8 cellular contexts compared by ENCODE assay signal in genomic region chr10:13382759-13383753, GRCh38. TPM values are rescaled to one million over a fixed set of nuclear protein-coding genes. Genes with fewer than 3 reads are reported as not detected.
DNase-seq lines count a peak whose midpoint lies in the region; ATAC-seq, FAIRE-seq and TF ChIP-seq lines count a peak whose summit lies in the region.

No MANE protein-coding gene starts in this region.

- H4K8ac ChIP-seq in trophoblast cell (ENCODE audit: low read depth, low read length), result no peak overlapping the region

- no peak for FAIRE-seq in urothelium cell line (lab: Jason Lieb, UNC)

- H2BK5ac ChIP-seq in trophoblast cell (ENCODE audit: low read depth, low read length, poor library complexity), result no peak overlapping the region

- H4K12ac ChIP-seq in trophoblast cell (ENCODE audit: low read depth, low read length), result no peak overlapping the region

- H3K27ac ChIP-seq in esophagus (ENCODE audit: low read depth in 2 of 2, low read length in 1 of 2), result peak overlapping the region; percentile 65 to 69
- no peak overlapping the region for H3K27ac ChIP-seq in trophoblast cell (ENCODE audit: low read depth, low read length)

- H3K4me1 Mint-ChIP-seq in natural killer cell, result peaks cover 10 to 11% of the 10 kb centered on the region in 2 donors
- peaks cover 4% of the 10 kb centered on the region for H3K4me1 Mint-ChIP-seq in osteocyte (ENCODE audit: unreplicated experiment)

- H3K9me3 ChIP-seq in esophagus (ENCODE audit: control insufficient read depth in 2 of 2, insufficient read depth in 1 of 2, low read depth in 1 of 2, low read length in 1 of 2) (no peaks in the 10 kb centered on the region), trophoblast cell (ENCODE audit: insufficient read depth, low read depth, low read length) (no peaks in the 10 kb centered on the region)

- H2AFZ ChIP-seq in trophoblast cell (ENCODE audit: insufficient read depth, low read length, poor library complexity), result no peak overlapping the region

- WGBS in esophagus, 2 donors, result 9 to 10% methylated on average over 39 of the region's 39 CpGs
- no CpG with 5 or more reads among the region's 39 CpGs for WGBS in trophoblast cell (ENCODE audit: extremely low coverage, insufficient coverage, insufficient read length)

- no peak overlapping the region for H3K4ac ChIP-seq in trophoblast cell (ENCODE audit: low read depth, low read length)

- ATAC-seq in natural killer cell, result no peak

- no peaks in the 10 kb centered on the region for H3K79me1 ChIP-seq in trophoblast cell (ENCODE audit: low read length)

- H3K36me3 Mint-ChIP-seq in natural killer cell (no peaks in the 10 kb centered on the region), osteocyte (ENCODE audit: unreplicated experiment) (peaks cover 1% of the 10 kb centered on the region)

- H3K4me3 Mint-ChIP-seq in natural killer cell, result no peak overlapping the region
- H3K4me3 Mint-ChIP-seq in osteocyte (ENCODE audit: unreplicated experiment), result no peak overlapping the region

- H3K4me2 ChIP-seq in trophoblast cell (ENCODE audit: low read length), result peak overlapping the region; percentile 63

- H2BK12ac ChIP-seq in trophoblast cell (ENCODE audit: low read length), result no peak overlapping the region

- H3K4me3 ChIP-seq in esophagus (ENCODE audit: low read depth in 1 of 2, low read length in 2 of 2) (peak overlapping the region; percentile 23 to 54), trophoblast cell (ENCODE audit: low read depth, low read length) (no peak overlapping the region)

- no peak overlapping the region for H3K9ac ChIP-seq in trophoblast cell (ENCODE audit: low read length)

- peaks cover 0 to 2% of the 10 kb centered on the region in 2 donors for H3K4me1 ChIP-seq in esophagus (ENCODE audit: control insufficient read depth in 2 of 2, insufficient read depth in 2 of 2, low read length in 1 of 2)
- peaks cover 6% of the 10 kb centered on the region in 2 experiments for H3K4me1 ChIP-seq in trophoblast cell (ENCODE audit: control insufficient read depth in 1 of 2, insufficient read depth in 2 of 2, low read length in 2 of 2)

- H3K27me3 ChIP-seq in esophagus (ENCODE audit: control insufficient read depth in 1 of 2, insufficient read depth in 2 of 2, low read length in 2 of 2) (peaks cover 0 to 3% of the 10 kb centered on the region in 2 donors), trophoblast cell (ENCODE audit: insufficient read depth, low read length) (no peaks in the 10 kb centered on the region)

- no peak overlapping the region for H3K14ac ChIP-seq in trophoblast cell (ENCODE audit: low read length)

- in situ Hi-C loops in G401 (cut with HindIII; ENCODE audit: low sequenced_read_pairs), result no loop called here

- peak; percentile 18 for DNase-seq in G401 (ENCODE audit: low spot score)
- DNase-seq in NCI-H748 (lab: John Stamatoyannopoulos, UW; ENCODE audit: unreplicated experiment), result peak; percentile 37
- peak; percentile 18 to 37 for DNase-seq in trophoblast cell
- no peak for DNase-seq in globus pallidus (ENCODE audit: low spot score)
- DNase-seq in urothelium cell line (ENCODE audit: low spot score), result no peak
- no peak for DNase-seq in natural killer cell
- DNase-seq in osteocyte (ENCODE audit: extremely low spot score, unreplicated experiment), result no peak

- H3K27ac Mint-ChIP-seq in natural killer cell, result no peak overlapping the region
- H3K27ac Mint-ChIP-seq in osteocyte (ENCODE audit: unreplicated experiment), result no peak overlapping the region

- TF ChIP-seq CTCF in natural killer cell (IDR thresholded peaks at IDR 0.05) (no peak), osteocyte (IDR thresholded peaks at IDR 0.05) (no peak)

- H3K27me3 Mint-ChIP-seq in natural killer cell (ENCODE audit: low read depth in 2 of 2), result peaks cover 23 to 26% of the 10 kb centered on the region in 2 donors
- H3K27me3 Mint-ChIP-seq in osteocyte (ENCODE audit: unreplicated experiment), result peaks cover 56% of the 10 kb centered on the region

- H3K9me3 Mint-ChIP-seq in natural killer cell (no peaks in the 10 kb centered on the region), osteocyte (ENCODE audit: unreplicated experiment) (no peaks in the 10 kb centered on the region)

- intact Hi-C loops in natural killer cell (cut with micrococcal nuclease), result no loop called here

- no peak overlapping the region for H3K23ac ChIP-seq in trophoblast cell (ENCODE audit: low read length)

- H3K18ac ChIP-seq in trophoblast cell (ENCODE audit: low read length), result no peak overlapping the region

- H3K36me3 ChIP-seq in esophagus (ENCODE audit: control insufficient read depth in 2 of 2, insufficient read depth in 2 of 2, low read length in 1 of 2), result no peaks in the 10 kb centered on the region
- H3K36me3 ChIP-seq in trophoblast cell (ENCODE audit: control insufficient read depth in 1 of 2, insufficient read depth in 2 of 2, low read length in 2 of 2), result no peaks in the 10 kb centered on the region

- no peak overlapping the region for H2BK120ac ChIP-seq in trophoblast cell (ENCODE audit: insufficient read depth, low read length, poor library complexity)

- H4K91ac ChIP-seq in trophoblast cell (ENCODE audit: low read depth, low read length), result no peak overlapping the region

- H3K79me2 ChIP-seq in trophoblast cell (ENCODE audit: control insufficient read depth, insufficient read depth, low read length, poor library complexity), result no peaks in the 10 kb centered on the region

- no peak overlapping the region for H2AK5ac ChIP-seq in trophoblast cell (ENCODE audit: low read length)

RNA-seq across cellular contexts. Expression of gene SEPHS1, which starts 35.0 kb away (rescaled TPM):
- 77.1 and 134 TPM in 2 replicates for total RNA-seq in G401 (2014; rRNA removed; shearing (Covaris generic))
- polyA plus RNA-seq in esophagus, result 10 to 100 TPM; 15.8 to 25.8 TPM
- 44.4 and 44.6 TPM in 2 replicates for polyA plus RNA-seq in trophoblast cell (2013)
- total RNA-seq in natural killer cell (10 to 100 TPM; 20.4 to 28.2 (median 23.4) TPM), osteocyte (67.5 and 72.1 TPM in 2 replicates)

Comparison
In these comparisons a context has a peak if more than half of its experiments do, and no peak if none do; other contexts are left out.
1. DNase-seq: peak in G401 (single experiment), NCI-H748 (single experiment) and trophoblast cell (2 of 2); none in globus pallidus (single experiment), urothelium cell line (single experiment), natural killer cell (single experiment) and osteocyte (single experiment).